14 cellular contexts compared by ENCODE assay signal in the genomic region with DNA sequence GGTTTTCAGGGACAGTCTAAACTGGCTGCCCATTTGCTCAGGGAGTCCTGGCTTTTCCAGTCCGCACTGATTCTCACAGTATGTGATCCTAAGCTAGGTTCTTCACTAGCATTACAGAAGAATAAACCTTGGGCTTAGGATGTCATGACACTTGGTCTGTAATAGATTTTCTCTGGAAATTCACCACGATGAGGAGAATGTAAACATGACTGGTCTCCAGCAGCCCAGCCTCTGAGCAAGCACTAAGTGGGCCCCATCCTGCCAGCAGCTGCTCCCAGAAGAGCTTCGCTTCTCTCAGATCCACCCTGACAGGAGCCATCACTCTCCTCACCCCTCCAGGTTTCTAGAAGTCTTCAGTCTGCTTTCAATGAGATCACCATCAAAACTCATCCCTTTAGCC.
"Had no signal": no experiment of that assay in that cellular context is flagged by ENCODE, and none has a peak within 500 bp of the region (broad histone marks: within the 10 kb centered on the region; RNA-seq: fewer than 3 reads in every experiment).

No MANE protein-coding gene starts in this region.

- H3K9me3 ChIP-seq: gastroesophageal sphincter, left ventricle myocardium inferior, tibial nerve had no signal

- H3K4me1 ChIP-seq: gastroesophageal sphincter, left ventricle myocardium inferior, tibial nerve had no signal

- H3K4me3 ChIP-seq: gastroesophageal sphincter, left ventricle myocardium inferior, SK-N-MC, tibial nerve had no signal

- H3K4me3 Mint-ChIP-seq: activated CD8-positive, alpha-beta memory T cell treated with anti-CD3 and anti-CD28 coated beads, Interleukin-2, amount 10 ng/mL, durations not matched to agents 7 days and 5 days; activated naive CD4-positive, alpha-beta T cell treated with anti-CD3 and anti-CD28 coated beads, Interleukin-2, amount 10 ng/mL, durations not matched to agents 7 days and 5 days; memory B cell; T-cell had no signal

- H3K36me3 ChIP-seq: brain microvascular endothelial cell, gastroesophageal sphincter, left ventricle myocardium inferior, tibial nerve, WERI-Rb-1 had no signal

- H3K9me3 Mint-ChIP-seq: activated naive CD4-positive, alpha-beta T cell treated with anti-CD3 and anti-CD28 coated beads, Interleukin-2, amount 10 ng/mL, durations not matched to agents 7 days and 5 days; memory B cell; T-cell had no signal

- H3K27ac Mint-ChIP-seq: activated CD8-positive, alpha-beta memory T cell treated with anti-CD3 and anti-CD28 coated beads, Interleukin-2, amount 10 ng/mL, durations not matched to agents 7 days and 5 days; activated naive CD4-positive, alpha-beta T cell treated with anti-CD3 and anti-CD28 coated beads, Interleukin-2, amount 10 ng/mL, durations not matched to agents 7 days and 5 days; memory B cell had no signal

- H3K27me3 ChIP-seq: brain microvascular endothelial cell, tibial nerve had no signal

- H3K27me3 Mint-ChIP-seq: T-cell had no signal

- H3K27ac ChIP-seq: brain microvascular endothelial cell, gastroesophageal sphincter, left ventricle myocardium inferior, SK-N-MC, tibial nerve, WERI-Rb-1 had no signal

- DNase-seq: activated CD4-positive, alpha-beta T cell treated with anti-CD3 and anti-CD28 coated beads for 4 hours; activated CD8-positive, alpha-beta memory T cell treated with anti-CD3 and anti-CD28 coated beads, Interleukin-2, amount 10 ng/mL, durations not matched to agents 7 days and 5 days; activated naive CD4-positive, alpha-beta T cell treated with anti-CD3 and anti-CD28 coated beads, Interleukin-2, amount 10 ng/mL, durations not matched to agents 7 days and 5 days; brain microvascular endothelial cell; effector memory CD4-positive, alpha-beta T cell; kidney; left ventricle myocardium inferior; stimulated activated CD4-positive, alpha-beta T cell treated with anti-CD3 and anti-CD28 coated beads, Interleukin-4, amount 100 ng/mL, for 1 hour; T-cell; WERI-Rb-1 had no signal

- ATAC-seq: activated CD8-positive, alpha-beta memory T cell treated with anti-CD3 and anti-CD28 coated beads, Interleukin-2, amount 10 ng/mL, durations not matched to agents 7 days and 5 days; gastroesophageal sphincter had no signal

- H3K36me3 Mint-ChIP-seq: memory B cell, T-cell had no signal
